In the genomic region with DNA sequence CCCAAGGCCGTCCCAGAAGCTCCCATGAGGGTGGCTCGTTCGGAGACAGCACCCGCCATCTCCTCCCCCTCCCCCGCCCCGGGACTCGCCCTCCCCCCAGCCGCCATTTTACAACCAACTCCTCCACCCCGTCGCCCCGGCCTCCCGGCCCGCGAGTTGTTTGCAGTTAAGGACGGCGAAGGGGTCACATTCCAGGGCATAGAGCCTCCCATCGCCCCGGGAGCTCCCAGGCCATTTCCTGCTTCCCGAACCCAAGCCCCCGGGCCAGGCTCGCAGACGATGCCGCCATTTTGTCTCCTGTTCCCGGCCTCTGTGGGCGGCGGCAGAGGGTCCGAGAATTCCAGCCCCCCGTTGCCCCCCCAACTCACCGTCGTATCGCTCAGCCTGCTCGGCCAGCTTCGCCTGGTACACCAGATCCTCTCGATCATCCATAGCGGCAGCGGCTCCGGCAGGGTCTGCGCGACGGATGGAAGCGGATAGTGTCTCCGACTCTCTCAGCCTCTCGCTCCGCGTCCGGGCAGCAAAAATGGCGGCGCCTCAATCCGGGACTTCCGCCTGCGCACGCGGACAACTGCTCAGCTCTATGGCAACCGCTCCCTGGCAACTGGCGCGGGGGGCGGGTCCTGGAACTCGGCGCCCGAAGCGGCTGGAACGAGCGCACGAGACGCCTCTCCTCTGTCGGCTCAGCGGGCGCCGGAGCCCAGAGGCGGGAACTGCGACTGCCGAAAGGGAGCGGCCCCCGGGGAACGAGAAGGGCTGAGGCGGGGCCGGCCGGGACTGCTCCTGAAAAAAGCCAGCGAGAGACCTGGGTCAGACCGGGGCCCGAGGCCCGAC, we compare ENCODE assay signal across 1 cellular context.
TF ChIP-seq lines count a peak whose summit lies in the region.

A gene (minus strand): TSS at position 544 of the 834 bp plus-strand sequence. CDS start 112 bp downstream, at position 432.

TF ChIP-seq in HepG2, 621 proteins besides CTCF, POLR2A, EP300 and RAD21 (continued from another document and continues in another):
- TF ChIP-seq, protein P1, sequence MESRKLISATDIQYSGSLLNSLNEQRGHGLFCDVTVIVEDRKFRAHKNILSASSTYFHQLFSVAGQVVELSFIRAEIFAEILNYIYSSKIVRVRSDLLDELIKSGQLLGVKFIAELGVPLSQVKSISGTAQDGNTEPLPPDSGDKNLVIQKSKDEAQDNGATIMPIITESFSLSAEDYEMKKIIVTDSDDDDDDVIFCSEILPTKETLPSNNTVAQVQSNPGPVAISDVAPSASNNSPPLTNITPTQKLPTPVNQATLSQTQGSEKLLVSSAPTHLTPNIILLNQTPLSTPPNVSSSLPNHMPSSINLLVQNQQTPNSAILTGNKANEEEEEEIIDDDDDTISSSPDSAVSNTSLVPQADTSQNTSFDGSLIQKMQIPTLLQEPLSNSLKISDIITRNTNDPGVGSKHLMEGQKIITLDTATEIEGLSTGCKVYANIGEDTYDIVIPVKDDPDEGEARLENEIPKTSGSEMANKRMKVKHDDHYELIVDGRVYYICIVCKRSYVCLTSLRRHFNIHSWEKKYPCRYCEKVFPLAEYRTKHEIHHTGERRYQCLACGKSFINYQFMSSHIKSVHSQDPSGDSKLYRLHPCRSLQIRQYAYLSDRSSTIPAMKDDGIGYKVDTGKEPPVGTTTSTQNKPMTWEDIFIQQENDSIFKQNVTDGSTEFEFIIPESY (CRISPR knock-in tag; IDR thresholded peaks at IDR 0.05): no peak
- peak; percentile 54 for TF ChIP-seq TEAD3 (CRISPR knock-in tag; optimal IDR thresholded peaks at IDR 0.05; ENCODE audit: borderline replicate concordance)
- TF ChIP-seq ZNF12 (CRISPR knock-in tag; IDR thresholded peaks at IDR 0.05): no peak
- peak; percentile 85 for TF ChIP-seq ZFX (CRISPR knock-in tag; IDR thresholded peaks at IDR 0.05; ENCODE audit: low read depth)
- peak; percentile 47 for TF ChIP-seq ZSCAN9 (CRISPR knock-in tag; IDR thresholded peaks at IDR 0.05; ENCODE audit: borderline replicate concordance)
- no peak for TF ChIP-seq ZSCAN22 (CRISPR knock-in tag; IDR thresholded peaks at IDR 0.05)
- TF ChIP-seq ZFP62 (CRISPR knock-in tag; IDR thresholded peaks at IDR 0.05): no peak
- no peak for TF ChIP-seq ZNF878 (CRISPR knock-in tag; IDR thresholded peaks at IDR 0.05)
- no peak for TF ChIP-seq ZNF772 (CRISPR knock-in tag; IDR thresholded peaks at IDR 0.05)
- no peak for TF ChIP-seq ZNF678 (CRISPR knock-in tag; IDR thresholded peaks at IDR 0.05)
- TF ChIP-seq ZNF891 (CRISPR knock-in tag; IDR thresholded peaks at IDR 0.05): no peak
- TF ChIP-seq ZSCAN25 (CRISPR knock-in tag; IDR thresholded peaks at IDR 0.05): peak; percentile 45; the same call in 1 of the 2 replicates
- no peak for TF ChIP-seq CREM (IDR thresholded peaks at IDR 0.05)
- TF ChIP-seq CREM (CRISPR knock-in tag; IDR thresholded peaks at IDR 0.05): no peak
- no peak for TF ChIP-seq ZNF672 (CRISPR knock-in tag; IDR thresholded peaks at IDR 0.05)
- no peak; the same call in 1 of the 2 replicates for TF ChIP-seq ZNF776 (CRISPR knock-in tag; IDR thresholded peaks at IDR 0.05)
- no peak for TF ChIP-seq PHF5A (CRISPR knock-in tag; IDR thresholded peaks at IDR 0.05; ENCODE audit: low read depth, unreplicated experiment)
- TF ChIP-seq ZNF563 (CRISPR knock-in tag; IDR thresholded peaks at IDR 0.05): peak; percentile 82
- no peak for TF ChIP-seq BRCA1 (CRISPR knock-in tag; IDR thresholded peaks at IDR 0.05)
- 0 out of 2 replicates have a peak, but pooled peaks have one; percentile 48 for TF ChIP-seq ZNF251 (CRISPR knock-in tag; IDR thresholded peaks at IDR 0.05)
- peak; percentile 57; the same call in 1 of the 2 replicates for TF ChIP-seq SOX5 (CRISPR knock-in tag; IDR thresholded peaks at IDR 0.05; ENCODE audit: borderline replicate concordance)
- TF ChIP-seq, protein P2, sequence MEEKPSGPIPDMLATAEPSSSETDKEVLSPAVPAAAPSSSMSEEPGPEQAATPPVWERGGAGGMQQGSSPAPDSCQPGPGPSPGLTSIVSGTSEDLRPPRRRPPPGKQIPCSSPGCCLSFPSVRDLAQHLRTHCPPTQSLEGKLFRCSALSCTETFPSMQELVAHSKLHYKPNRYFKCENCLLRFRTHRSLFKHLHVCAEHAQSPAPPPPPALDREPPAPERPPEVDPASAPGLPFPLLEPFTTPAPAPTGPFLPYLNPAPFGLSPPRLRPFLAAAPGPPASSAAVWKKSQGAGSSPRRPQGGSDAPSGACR (CRISPR knock-in tag; IDR thresholded peaks at IDR 0.05): peak; percentile 84; the same call in 1 of the 2 replicates
- 0 out of 2 replicates have a peak, but pooled peaks have one; percentile 51 for TF ChIP-seq ZNF564 (CRISPR knock-in tag; IDR thresholded peaks at IDR 0.05)
- TF ChIP-seq, protein P3, sequence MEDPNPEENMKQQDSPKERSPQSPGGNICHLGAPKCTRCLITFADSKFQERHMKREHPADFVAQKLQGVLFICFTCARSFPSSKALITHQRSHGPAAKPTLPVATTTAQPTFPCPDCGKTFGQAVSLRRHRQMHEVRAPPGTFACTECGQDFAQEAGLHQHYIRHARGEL (CRISPR knock-in tag; IDR thresholded peaks at IDR 0.05): 0 out of 2 replicates have a peak, but pooled peaks have one; percentile 60
- TF ChIP-seq, protein P4, sequence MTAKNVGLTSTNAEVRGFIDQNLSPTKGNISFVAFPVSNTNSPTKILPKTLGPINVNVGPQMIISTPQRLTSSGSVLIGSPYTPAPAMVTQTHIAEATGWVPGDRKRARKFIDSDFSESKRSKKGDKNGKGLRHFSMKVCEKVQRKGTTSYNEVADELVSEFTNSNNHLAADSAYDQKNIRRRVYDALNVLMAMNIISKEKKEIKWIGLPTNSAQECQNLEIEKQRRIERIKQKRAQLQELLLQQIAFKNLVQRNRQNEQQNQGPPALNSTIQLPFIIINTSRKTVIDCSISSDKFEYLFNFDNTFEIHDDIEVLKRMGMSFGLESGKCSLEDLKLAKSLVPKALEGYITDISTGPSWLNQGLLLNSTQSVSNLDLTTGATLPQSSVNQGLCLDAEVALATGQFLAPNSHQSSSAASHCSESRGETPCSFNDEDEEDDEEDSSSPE (CRISPR knock-in tag; IDR thresholded peaks at IDR 0.05): peak; percentile 90
- TF ChIP-seq, protein P5, sequence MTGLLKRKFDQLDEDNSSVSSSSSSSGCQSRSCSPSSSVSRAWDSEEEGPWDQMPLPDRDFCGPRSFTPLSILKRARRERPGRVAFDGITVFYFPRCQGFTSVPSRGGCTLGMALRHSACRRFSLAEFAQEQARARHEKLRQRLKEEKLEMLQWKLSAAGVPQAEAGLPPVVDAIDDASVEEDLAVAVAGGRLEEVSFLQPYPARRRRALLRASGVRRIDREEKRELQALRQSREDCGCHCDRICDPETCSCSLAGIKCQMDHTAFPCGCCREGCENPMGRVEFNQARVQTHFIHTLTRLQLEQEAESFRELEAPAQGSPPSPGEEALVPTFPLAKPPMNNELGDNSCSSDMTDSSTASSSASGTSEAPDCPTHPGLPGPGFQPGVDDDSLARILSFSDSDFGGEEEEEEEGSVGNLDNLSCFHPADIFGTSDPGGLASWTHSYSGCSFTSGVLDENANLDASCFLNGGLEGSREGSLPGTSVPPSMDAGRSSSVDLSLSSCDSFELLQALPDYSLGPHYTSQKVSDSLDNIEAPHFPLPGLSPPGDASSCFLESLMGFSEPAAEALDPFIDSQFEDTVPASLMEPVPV (CRISPR knock-in tag; IDR thresholded peaks at IDR 0.05): peak; percentile 57
- TF ChIP-seq, protein P6, sequence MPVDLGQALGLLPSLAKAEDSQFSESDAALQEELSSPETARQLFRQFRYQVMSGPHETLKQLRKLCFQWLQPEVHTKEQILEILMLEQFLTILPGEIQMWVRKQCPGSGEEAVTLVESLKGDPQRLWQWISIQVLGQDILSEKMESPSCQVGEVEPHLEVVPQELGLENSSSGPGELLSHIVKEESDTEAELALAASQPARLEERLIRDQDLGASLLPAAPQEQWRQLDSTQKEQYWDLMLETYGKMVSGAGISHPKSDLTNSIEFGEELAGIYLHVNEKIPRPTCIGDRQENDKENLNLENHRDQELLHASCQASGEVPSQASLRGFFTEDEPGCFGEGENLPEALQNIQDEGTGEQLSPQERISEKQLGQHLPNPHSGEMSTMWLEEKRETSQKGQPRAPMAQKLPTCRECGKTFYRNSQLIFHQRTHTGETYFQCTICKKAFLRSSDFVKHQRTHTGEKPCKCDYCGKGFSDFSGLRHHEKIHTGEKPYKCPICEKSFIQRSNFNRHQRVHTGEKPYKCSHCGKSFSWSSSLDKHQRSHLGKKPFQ (CRISPR knock-in tag; IDR thresholded peaks at IDR 0.05; ENCODE audit: insufficient replicate concordance): no peak
- TF ChIP-seq ZNF10 (CRISPR knock-in tag; IDR thresholded peaks at IDR 0.05; ENCODE audit: borderline replicate concordance, low read depth): no peak
- TF ChIP-seq, protein P7, sequence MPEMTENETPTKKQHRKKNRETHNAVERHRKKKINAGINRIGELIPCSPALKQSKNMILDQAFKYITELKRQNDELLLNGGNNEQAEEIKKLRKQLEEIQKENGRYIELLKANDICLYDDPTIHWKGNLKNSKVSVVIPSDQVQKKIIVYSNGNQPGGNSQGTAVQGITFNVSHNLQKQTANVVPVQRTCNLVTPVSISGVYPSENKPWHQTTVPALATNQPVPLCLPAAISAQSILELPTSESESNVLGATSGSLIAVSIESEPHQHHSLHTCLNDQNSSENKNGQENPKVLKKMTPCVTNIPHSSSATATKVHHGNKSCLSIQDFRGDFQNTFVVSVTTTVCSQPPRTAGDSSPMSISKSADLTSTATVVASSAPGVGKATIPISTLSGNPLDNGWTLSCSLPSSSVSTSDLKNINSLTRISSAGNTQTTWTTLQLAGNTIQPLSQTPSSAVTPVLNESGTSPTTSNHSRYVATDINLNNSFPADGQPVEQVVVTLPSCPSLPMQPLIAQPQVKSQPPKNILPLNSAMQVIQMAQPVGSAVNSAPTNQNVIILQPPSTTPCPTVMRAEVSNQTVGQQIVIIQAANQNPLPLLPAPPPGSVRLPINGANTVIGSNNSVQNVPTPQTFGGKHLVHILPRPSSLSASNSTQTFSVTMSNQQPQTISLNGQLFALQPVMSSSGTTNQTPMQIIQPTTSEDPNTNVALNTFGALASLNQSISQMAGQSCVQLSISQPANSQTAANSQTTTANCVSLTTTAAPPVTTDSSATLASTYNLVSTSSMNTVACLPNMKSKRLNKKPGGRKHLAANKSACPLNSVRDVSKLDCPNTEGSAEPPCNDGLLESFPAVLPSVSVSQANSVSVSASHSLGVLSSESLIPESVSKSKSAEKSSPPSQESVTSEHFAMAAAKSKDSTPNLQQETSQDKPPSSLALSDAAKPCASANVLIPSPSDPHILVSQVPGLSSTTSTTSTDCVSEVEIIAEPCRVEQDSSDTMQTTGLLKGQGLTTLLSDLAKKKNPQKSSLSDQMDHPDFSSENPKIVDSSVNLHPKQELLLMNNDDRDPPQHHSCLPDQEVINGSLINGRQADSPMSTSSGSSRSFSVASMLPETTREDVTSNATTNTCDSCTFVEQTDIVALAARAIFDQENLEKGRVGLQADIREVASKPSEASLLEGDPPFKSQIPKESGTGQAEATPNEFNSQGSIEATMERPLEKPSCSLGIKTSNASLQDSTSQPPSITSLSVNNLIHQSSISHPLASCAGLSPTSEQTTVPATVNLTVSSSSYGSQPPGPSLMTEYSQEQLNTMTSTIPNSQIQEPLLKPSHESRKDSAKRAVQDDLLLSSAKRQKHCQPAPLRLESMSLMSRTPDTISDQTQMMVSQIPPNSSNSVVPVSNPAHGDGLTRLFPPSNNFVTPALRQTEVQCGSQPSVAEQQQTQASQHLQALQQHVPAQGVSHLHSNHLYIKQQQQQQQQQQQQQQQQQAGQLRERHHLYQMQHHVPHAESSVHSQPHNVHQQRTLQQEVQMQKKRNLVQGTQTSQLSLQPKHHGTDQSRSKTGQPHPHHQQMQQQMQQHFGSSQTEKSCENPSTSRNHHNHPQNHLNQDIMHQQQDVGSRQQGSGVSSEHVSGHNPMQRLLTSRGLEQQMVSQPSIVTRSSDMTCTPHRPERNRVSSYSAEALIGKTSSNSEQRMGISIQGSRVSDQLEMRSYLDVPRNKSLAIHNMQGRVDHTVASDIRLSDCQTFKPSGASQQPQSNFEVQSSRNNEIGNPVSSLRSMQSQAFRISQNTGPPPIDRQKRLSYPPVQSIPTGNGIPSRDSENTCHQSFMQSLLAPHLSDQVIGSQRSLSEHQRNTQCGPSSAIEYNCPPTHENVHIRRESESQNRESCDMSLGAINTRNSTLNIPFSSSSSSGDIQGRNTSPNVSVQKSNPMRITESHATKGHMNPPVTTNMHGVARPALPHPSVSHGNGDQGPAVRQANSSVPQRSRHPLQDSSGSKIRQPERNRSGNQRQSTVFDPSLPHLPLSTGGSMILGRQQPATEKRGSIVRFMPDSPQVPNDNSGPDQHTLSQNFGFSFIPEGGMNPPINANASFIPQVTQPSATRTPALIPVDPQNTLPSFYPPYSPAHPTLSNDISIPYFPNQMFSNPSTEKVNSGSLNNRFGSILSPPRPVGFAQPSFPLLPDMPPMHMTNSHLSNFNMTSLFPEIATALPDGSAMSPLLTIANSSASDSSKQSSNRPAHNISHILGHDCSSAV (CRISPR knock-in tag; IDR thresholded peaks at IDR 0.05; ENCODE audit: borderline replicate concordance): no peak
- TF ChIP-seq, protein P8, sequence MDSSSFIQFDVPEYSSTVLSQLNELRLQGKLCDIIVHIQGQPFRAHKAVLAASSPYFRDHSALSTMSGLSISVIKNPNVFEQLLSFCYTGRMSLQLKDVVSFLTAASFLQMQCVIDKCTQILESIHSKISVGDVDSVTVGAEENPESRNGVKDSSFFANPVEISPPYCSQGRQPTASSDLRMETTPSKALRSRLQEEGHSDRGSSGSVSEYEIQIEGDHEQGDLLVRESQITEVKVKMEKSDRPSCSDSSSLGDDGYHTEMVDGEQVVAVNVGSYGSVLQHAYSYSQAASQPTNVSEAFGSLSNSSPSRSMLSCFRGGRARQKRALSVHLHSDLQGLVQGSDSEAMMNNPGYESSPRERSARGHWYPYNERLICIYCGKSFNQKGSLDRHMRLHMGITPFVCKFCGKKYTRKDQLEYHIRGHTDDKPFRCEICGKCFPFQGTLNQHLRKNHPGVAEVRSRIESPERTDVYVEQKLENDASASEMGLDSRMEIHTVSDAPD (CRISPR knock-in tag; IDR thresholded peaks at IDR 0.05): no peak; the same call in 1 of the 2 replicates
- TF ChIP-seq ZNF224 (CRISPR knock-in tag; IDR thresholded peaks at IDR 0.05): no peak
- peak; percentile 99 for TF ChIP-seq DMAP1 (CRISPR knock-in tag; IDR thresholded peaks at IDR 0.05)
- TF ChIP-seq, protein P9, sequence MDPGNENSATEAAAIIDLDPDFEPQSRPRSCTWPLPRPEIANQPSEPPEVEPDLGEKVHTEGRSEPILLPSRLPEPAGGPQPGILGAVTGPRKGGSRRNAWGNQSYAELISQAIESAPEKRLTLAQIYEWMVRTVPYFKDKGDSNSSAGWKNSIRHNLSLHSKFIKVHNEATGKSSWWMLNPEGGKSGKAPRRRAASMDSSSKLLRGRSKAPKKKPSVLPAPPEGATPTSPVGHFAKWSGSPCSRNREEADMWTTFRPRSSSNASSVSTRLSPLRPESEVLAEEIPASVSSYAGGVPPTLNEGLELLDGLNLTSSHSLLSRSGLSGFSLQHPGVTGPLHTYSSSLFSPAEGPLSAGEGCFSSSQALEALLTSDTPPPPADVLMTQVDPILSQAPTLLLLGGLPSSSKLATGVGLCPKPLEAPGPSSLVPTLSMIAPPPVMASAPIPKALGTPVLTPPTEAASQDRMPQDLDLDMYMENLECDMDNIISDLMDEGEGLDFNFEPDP (CRISPR knock-in tag; conservative IDR thresholded peaks at IDR 0.05): no peak
- peak; percentile 89; the same call in 1 of the 2 replicates for TF ChIP-seq ZNF709 (CRISPR knock-in tag; IDR thresholded peaks at IDR 0.05)
- peak; percentile 55; the same call in 1 of the 2 replicates for TF ChIP-seq NR1H2 (CRISPR knock-in tag; IDR thresholded peaks at IDR 0.05; ENCODE audit: borderline replicate concordance, low read depth)
- TF ChIP-seq MEIS1 (CRISPR knock-in tag; IDR thresholded peaks at IDR 0.05; ENCODE audit: borderline replicate concordance): peak; percentile 78; the same call in 1 of the 2 replicates
- no peak for TF ChIP-seq CEBPG (CRISPR knock-in tag; IDR thresholded peaks at IDR 0.05)
- no peak for TF ChIP-seq ZNF782 (CRISPR knock-in tag; IDR thresholded peaks at IDR 0.05; ENCODE audit: borderline replicate concordance)
